21 cellular contexts compared by ENCODE assay signal in the genomic region with DNA sequence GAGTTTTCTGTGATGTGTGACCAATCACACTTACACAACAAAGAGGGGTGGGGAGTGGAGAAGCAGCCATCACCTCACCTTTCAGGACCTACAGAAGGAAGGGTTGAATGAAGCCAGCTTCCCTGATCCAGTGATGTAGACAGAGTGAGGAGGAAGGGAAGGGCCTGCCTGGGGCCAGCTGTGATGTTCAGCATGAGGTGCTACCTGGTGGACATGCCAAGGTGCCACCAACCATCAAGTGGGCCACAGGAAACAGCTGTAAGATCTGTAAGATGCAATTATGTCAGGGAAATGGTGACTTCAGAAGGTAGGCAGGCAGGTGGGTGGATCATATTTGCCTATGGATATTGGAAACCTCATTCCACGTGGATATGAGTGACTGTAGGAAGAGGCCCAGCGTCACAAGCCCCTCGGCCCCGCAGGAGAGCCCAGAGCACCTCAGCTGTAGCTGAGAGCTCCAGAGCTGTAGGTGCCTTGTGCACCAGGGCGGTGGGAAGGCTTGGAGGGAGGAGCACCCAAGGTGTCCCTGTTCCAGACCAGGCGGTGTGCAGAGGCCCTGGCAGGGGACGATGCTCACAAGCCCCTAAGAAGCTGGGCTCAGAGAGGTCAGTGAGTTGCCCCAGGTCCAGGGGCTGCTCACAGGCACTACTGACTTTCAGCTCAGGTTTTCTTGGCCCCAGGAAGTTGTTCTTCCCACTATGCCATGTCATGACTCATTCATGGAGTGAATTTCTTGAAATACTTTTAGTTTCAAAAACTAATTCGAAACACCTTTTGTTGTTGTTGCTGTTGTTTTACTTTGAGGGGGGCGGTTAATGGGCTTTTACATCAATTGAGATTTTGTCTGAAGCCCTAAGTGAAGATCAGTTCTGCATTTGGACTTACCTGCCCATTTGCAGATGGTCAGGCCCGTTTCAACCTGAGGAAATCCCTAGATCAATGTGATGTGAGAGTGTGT.
DNase-seq lines count a peak whose midpoint lies in the region; ATAC-seq lines count a peak whose summit lies in the region.
"Had no signal": no experiment of that assay in that cellular context is flagged by ENCODE, and none has a peak within 500 bp of the region (broad histone marks: within the 10 kb centered on the region; RNA-seq: fewer than 3 reads in every experiment).

No MANE protein-coding gene starts in this region.

- no peak overlapping the region for H4K8ac ChIP-seq in neuronal stem cell (ENCODE audit: low read depth, low read length)

- DNase-seq in Daoy (ENCODE audit: low read depth) = peak; percentile 6
- peak; percentile 14 for DNase-seq in activated CD4-positive, alpha-beta memory T cell treated with anti-CD3 and anti-CD28 coated beads, Interleukin-2, amount 10 ng/mL, durations not matched to agents 7 days and 5 days
- DNase-seq in neuronal stem cell (ENCODE audit: low spot score) = no peak
- no peak for DNase-seq in cerebellum (ENCODE audit: low spot score)
- DNase-seq in NCI-H1092 (lab: John Stamatoyannopoulos, UW) = no peak
- DNase-seq: activated CD4-positive, alpha-beta T cell treated with anti-CD3 and anti-CD28 coated beads, Interleukin-2, amount 50 U/mL, for 4 hours; activated naive CD8-positive, alpha-beta T cell treated with anti-CD3 and anti-CD28 coated beads, Interleukin-2, amount 10 ng/mL, durations not matched to agents 7 days and 5 days; brain microvascular endothelial cell; left ventricle myocardium inferior; NCI-H1930; NCI-H446 treated with DMSO at 0.1 percent for 48 hours; stimulated activated CD4-positive, alpha-beta T cell treated with anti-CD3 and anti-CD28 coated beads, Interleukin-1b, Interleukin-23, amount 100 ng/mL, for 48 hours; stimulated activated naive CD8-positive, alpha-beta T cell treated with anti-CD3 and anti-CD28 coated beads, Interleukin-15, amount 100 ng/mL, for 72 hours had no signal

- no peak overlapping the region for H3K4ac ChIP-seq in neuronal stem cell (ENCODE audit: low read length)

- H2AFZ ChIP-seq in neuronal stem cell (ENCODE audit: low read length) = no peak overlapping the region

- POLR2A ChIA-PET in activated CD4-positive, alpha-beta memory T cell treated with anti-CD3 and anti-CD28 coated beads, Interleukin-2, amount 10 ng/mL, durations not matched to agents 7 days and 5 days (lab: Charles Lee) = no interaction called here

- WGBS in neuronal stem cell (ENCODE audit: extremely low coverage in 2 of 2, insufficient read length in 2 of 2, insufficient replicate concordance in 1 of 2), 2 donors = no CpG with 5 or more reads among the region's 10 CpGs

- no peaks in the 10 kb centered on the region for H3K36me3 ChIP-seq in neuronal stem cell (replicated peaks in 1 of 2; ENCODE audit: control insufficient read depth in 2 of 2, insufficient read depth in 2 of 2, low read length in 2 of 2)
- H3K36me3 ChIP-seq: brain microvascular endothelial cell, left ventricle myocardium inferior, ovary had no signal

- H3K14ac ChIP-seq in neuronal stem cell (ENCODE audit: low read length) = no peak overlapping the region

- H3K4me1 Mint-ChIP-seq in activated CD4-positive, alpha-beta memory T cell treated with anti-CD3 and anti-CD28 coated beads, Interleukin-2, amount 10 ng/mL, durations not matched to agents 7 days and 5 days = no peaks in the 10 kb centered on the region
- H3K4me1 Mint-ChIP-seq: activated naive CD8-positive, alpha-beta T cell treated with anti-CD3 and anti-CD28 coated beads, Interleukin-2, amount 10 ng/mL, durations not matched to agents 7 days and 5 days; stimulated activated naive CD8-positive, alpha-beta T cell treated with anti-CD3 and anti-CD28 coated beads, Interleukin-15, amount 100 ng/mL, for 72 hours had no signal

- CTCF ChIA-PET in activated CD4-positive, alpha-beta memory T cell treated with anti-CD3 and anti-CD28 coated beads, Interleukin-2, amount 10 ng/mL, durations not matched to agents 7 days and 5 days (lab: Charles Lee) = no interaction called here

- peak overlapping the region; percentile 27 for H3K9ac ChIP-seq in neuronal stem cell (ENCODE audit: low read depth, low read length, poor library complexity)

- ATAC-seq in GM19463 (IDR thresholded peaks at IDR 0.05; ENCODE audit: unreplicated experiment) = peak; percentile 57
- ATAC-seq in HG03342 (IDR thresholded peaks at IDR 0.05; ENCODE audit: unreplicated experiment) = no peak
- ATAC-seq in HG03108 (IDR thresholded peaks at IDR 0.05; ENCODE audit: unreplicated experiment) = no peak
- ATAC-seq: esophagus mucosa; HepG2; stimulated activated naive CD8-positive, alpha-beta T cell treated with anti-CD3 and anti-CD28 coated beads, Interleukin-15, amount 100 ng/mL, for 72 hours had no signal

- H3K18ac ChIP-seq in neuronal stem cell (ENCODE audit: low read length) = peak overlapping the region; percentile 3

- H3K4me3 ChIP-seq in neuronal stem cell (ENCODE audit: low read length in 2 of 2) = peak overlapping the region in 1 of 2 donors; percentile 56
- H3K4me3 ChIP-seq: left ventricle myocardium inferior, ovary had no signal

- no peaks in the 10 kb centered on the region for H3K36me3 Mint-ChIP-seq in activated CD4-positive, alpha-beta memory T cell treated with anti-CD3 and anti-CD28 coated beads, Interleukin-2, amount 10 ng/mL, durations not matched to agents 7 days and 5 days (ENCODE audit: low read depth)
- H3K36me3 Mint-ChIP-seq: activated naive CD8-positive, alpha-beta T cell treated with anti-CD3 and anti-CD28 coated beads, Interleukin-2, amount 10 ng/mL, durations not matched to agents 7 days and 5 days had no signal

- peaks cover 0 to 3% of the 10 kb centered on the region in 2 donors for H3K9me3 ChIP-seq in neuronal stem cell (replicated peaks in 1 of 2; ENCODE audit: control insufficient read depth in 2 of 2, insufficient read depth in 1 of 2, low read depth in 1 of 2, low read length in 2 of 2)
- H3K9me3 ChIP-seq: left ventricle myocardium inferior, ovary had no signal

- peaks cover 0 to 2% of the 10 kb centered on the region in 2 donors for H3K4me1 ChIP-seq in neuronal stem cell (ENCODE audit: control insufficient read depth in 2 of 2, insufficient read depth in 1 of 2, low read depth in 1 of 2, low read length in 2 of 2)
- H3K4me1 ChIP-seq: left ventricle myocardium inferior had no signal

- no peak overlapping the region for H2BK12ac ChIP-seq in neuronal stem cell (ENCODE audit: low read length)

- H2BK5ac ChIP-seq in neuronal stem cell (ENCODE audit: low read length) = no peak overlapping the region

- H3K27me3 ChIP-seq in neuronal stem cell (ENCODE audit: control insufficient read depth in 3 of 3, insufficient read depth in 3 of 3, low read depth in 1 of 3, low read length in 3 of 3) = no peaks in the 10 kb centered on the region
- H3K27me3 ChIP-seq: brain microvascular endothelial cell, ovary had no signal

- no peak overlapping the region for H3K27ac ChIP-seq in neuronal stem cell (replicated peaks; ENCODE audit: low read length)
- H3K27ac ChIP-seq: brain microvascular endothelial cell, left ventricle myocardium inferior, ovary, RWPE1 had no signal

- no peaks in the 10 kb centered on the region for H3K9me3 Mint-ChIP-seq in activated CD4-positive, alpha-beta memory T cell treated with anti-CD3 and anti-CD28 coated beads, Interleukin-2, amount 10 ng/mL, durations not matched to agents 7 days and 5 days
- H3K9me3 Mint-ChIP-seq: activated naive CD8-positive, alpha-beta T cell treated with anti-CD3 and anti-CD28 coated beads, Interleukin-2, amount 10 ng/mL, durations not matched to agents 7 days and 5 days; activated T-helper 1 cell treated with anti-CD3 and anti-CD28 coated beads, Interleukin-12 subunit alpha, Interleukin-12 subunit beta, Interleukin-2, Interleukin-4 antibody, amounts not matched to agents 30 ng/mL and 10 ng/mL and 1 ng/mL, durations not matched to agents 14 hours and 24 hours and 36 hours; stimulated activated naive CD8-positive, alpha-beta T cell treated with anti-CD3 and anti-CD28 coated beads, Interleukin-15, amount 100 ng/mL, for 72 hours had no signal

- no peak overlapping the region for H4K91ac ChIP-seq in neuronal stem cell (ENCODE audit: low read depth, low read length, poor library complexity)

- H3K27ac Mint-ChIP-seq in activated CD4-positive, alpha-beta memory T cell treated with anti-CD3 and anti-CD28 coated beads, Interleukin-2, amount 10 ng/mL, durations not matched to agents 7 days and 5 days = no peak overlapping the region
- H3K27ac Mint-ChIP-seq: activated naive CD8-positive, alpha-beta T cell treated with anti-CD3 and anti-CD28 coated beads, Interleukin-2, amount 10 ng/mL, durations not matched to agents 7 days and 5 days; activated T-helper 1 cell treated with anti-CD3 and anti-CD28 coated beads, Interleukin-12 subunit alpha, Interleukin-12 subunit beta, Interleukin-2, Interleukin-4 antibody, amounts not matched to agents 30 ng/mL and 10 ng/mL and 1 ng/mL, durations not matched to agents 14 hours and 24 hours and 36 hours; stimulated activated naive CD8-positive, alpha-beta T cell treated with anti-CD3 and anti-CD28 coated beads, Interleukin-15, amount 100 ng/mL, for 72 hours had no signal

- H3K79me1 ChIP-seq in neuronal stem cell (ENCODE audit: low read depth, low read length) = no peaks in the 10 kb centered on the region

- H2BK15ac ChIP-seq in neuronal stem cell (ENCODE audit: low read length) = no peak overlapping the region

- no peak overlapping the region for H3K4me3 Mint-ChIP-seq in activated CD4-positive, alpha-beta memory T cell treated with anti-CD3 and anti-CD28 coated beads, Interleukin-2, amount 10 ng/mL, durations not matched to agents 7 days and 5 days
- H3K4me3 Mint-ChIP-seq: activated naive CD8-positive, alpha-beta T cell treated with anti-CD3 and anti-CD28 coated beads, Interleukin-2, amount 10 ng/mL, durations not matched to agents 7 days and 5 days; activated T-helper 1 cell treated with anti-CD3 and anti-CD28 coated beads, Interleukin-12 subunit alpha, Interleukin-12 subunit beta, Interleukin-2, Interleukin-4 antibody, amounts not matched to agents 30 ng/mL and 10 ng/mL and 1 ng/mL, durations not matched to agents 14 hours and 24 hours and 36 hours; stimulated activated naive CD8-positive, alpha-beta T cell treated with anti-CD3 and anti-CD28 coated beads, Interleukin-15, amount 100 ng/mL, for 72 hours had no signal

- H3K27me3 Mint-ChIP-seq in activated CD4-positive, alpha-beta memory T cell treated with anti-CD3 and anti-CD28 coated beads, Interleukin-2, amount 10 ng/mL, durations not matched to agents 7 days and 5 days = no peaks in the 10 kb centered on the region

- no peak overlapping the region for H2BK120ac ChIP-seq in neuronal stem cell (ENCODE audit: low read depth, low read length)

- no peak overlapping the region for H3K4me2 ChIP-seq in neuronal stem cell (ENCODE audit: insufficient read depth, low read length, poor library complexity, severe bottlenecking)

- H3K23ac ChIP-seq in neuronal stem cell (ENCODE audit: low read depth, low read length, poor library complexity) = no peak overlapping the region

- no peak overlapping the region for H2AK5ac ChIP-seq in neuronal stem cell (ENCODE audit: low read depth, low read length)

Comparison
In these comparisons a context has a peak if more than half of its experiments do, and no peak if none do; other contexts are left out.
1. DNase-seq: peak in Daoy (single experiment) and activated CD4-positive, alpha-beta memory T cell treated with anti-CD3 and anti-CD28 coated beads, Interleukin-2, amount 10 ng/mL, durations not matched to agents 7 days and 5 days (single experiment); none in neuronal stem cell (single experiment), cerebellum (single experiment) and NCI-H1092 (single experiment).